Comparison of ENCODE assay signal across 37 cellular contexts in genomic region chr12:120347766-120348165, GRCh38. TPM values are rescaled to one million over a fixed set of nuclear protein-coding genes. Genes with fewer than 3 reads are reported as not detected.
"Had no signal": no experiment of that assay in that cellular context is flagged by ENCODE, and none has a peak within 500 bp of the region (broad histone marks: within the 10 kb centered on the region; RNA-seq: fewer than 3 reads in every experiment).

No MANE protein-coding gene starts in this region.

- ATAC-seq: activated naive CD4-positive, alpha-beta T cell treated with anti-CD3 and anti-CD28 coated beads, Interleukin-2, amount 50 U/mL, for 72 hours; activated naive CD8-positive, alpha-beta T cell treated with anti-CD3 and anti-CD28 coated beads, Interleukin-2, amount 50 U/mL, for 24 hours; activated T-cell treated with anti-CD3 and anti-CD28 coated beads, Interleukin-2, amount 50 U/mL, for 4 hours; activated T-cell treated with anti-CD3 and anti-CD28 coated beads, Interleukin-2, amount 50 U/mL, for 72 hours; activated T-helper 17 cell treated with anti-CD3 and anti-CD28 coated beads, Interleukin-2, amount 50 U/mL, for 72 hours; body of pancreas had no signal

- H3K27ac ChIP-seq: adrenal gland, ascending aorta, body of pancreas, brain microvascular endothelial cell, breast epithelium, cardiac muscle cell had no signal

- H3K9me3 ChIP-seq: adrenal gland, ascending aorta, body of pancreas, breast epithelium had no signal

- H3K4me3 ChIP-seq: adrenal gland, ascending aorta, body of pancreas, breast epithelium, cardiac muscle cell had no signal

- H3K27me3 ChIP-seq: adrenal gland, ascending aorta, body of pancreas, brain microvascular endothelial cell, breast epithelium, cardiac muscle cell had no signal

- H3K36me3 ChIP-seq: adrenal gland, ascending aorta, brain microvascular endothelial cell, breast epithelium had no signal

- DNase-seq: activated effector memory CD4-positive, alpha-beta T cell treated with anti-CD3 and anti-CD28 coated beads, Interleukin-2, amount 50 U/mL, for 16 hours; activated effector memory CD4-positive, alpha-beta T cell treated with Interleukin-2 at 50 U/mL for 16 hours; activated gamma-delta T cell; activated gamma-delta T cell treated with Interleukin-2 at 50 U/mL for 16 hours; activated naive CD4-positive, alpha-beta T cell treated with anti-CD3 and anti-CD28 coated beads for 36 hours; activated naive CD4-positive, alpha-beta T cell treated with anti-CD3 and anti-CD28 coated beads, Interleukin-2, amount 10 ng/mL, durations not matched to agents 7 days and 5 days; activated naive CD4-positive, alpha-beta T cell treated with anti-CD3 and anti-CD28 coated beads, Interleukin-2, amount 50 U/mL, for 16 hours; activated naive CD4-positive, alpha-beta T cell treated with Interleukin-2 at 50 U/mL for 16 hours; activated naive CD8-positive, alpha-beta T cell treated with anti-CD3 and anti-CD28 coated beads for 36 hours; activated naive CD8-positive, alpha-beta T cell treated with anti-CD3 and anti-CD28 coated beads, Interleukin-2, amount 10 ng/mL, durations not matched to agents 7 days and 5 days; activated naive CD8-positive, alpha-beta T cell treated with anti-CD3 and anti-CD28 coated beads, Interleukin-2, amount 50 U/mL, for 24 hours; activated T-cell treated with anti-CD3 and anti-CD28 coated beads, Interleukin-2, amount 50 U/mL, for 1 hour; activated T-cell treated with anti-CD3 and anti-CD28 coated beads, Interleukin-2, amount 50 U/mL, for 24 hours; activated T-cell treated with anti-CD3 and anti-CD28 coated beads, Interleukin-2, amount 50 U/mL, for 4 hours; activated T-cell treated with anti-CD3 and anti-CD28 coated beads, Interleukin-2, amount 50 U/mL, for 48 hours; activated T-cell treated with anti-CD3 and anti-CD28 coated beads, Interleukin-2, amount 50 U/mL, for 72 hours; adrenal gland; amniotic stem cell; amygdala; anterior cingulate cortex; aorta; brain microvascular endothelial cell; caudate nucleus; central memory CD4-positive, alpha-beta T cell; cerebellar nuclear complex had no signal

- H3K4me1 ChIP-seq: breast epithelium had no signal

- FAIRE-seq: astrocyte, bronchial epithelial cell had no signal

RNA-seq across cellular contexts. Expression of gene PLA2G1B, which starts 20.2 kb away (rescaled TPM):
- total RNA-seq: activated naive CD4-positive, alpha-beta T cell treated with anti-CD3 and anti-CD28 coated beads for 36 hours; activated naive CD4-positive, alpha-beta T cell treated with anti-CD3 and anti-CD28 coated beads, Interleukin-2, amount 50 U/mL, for 72 hours; activated naive CD8-positive, alpha-beta T cell treated with anti-CD3 and anti-CD28 coated beads for 36 hours; activated naive CD8-positive, alpha-beta T cell treated with anti-CD3 and anti-CD28 coated beads, Interleukin-2, amount 10 ng/mL, durations not matched to agents 7 days and 5 days; activated T-cell treated with anti-CD3 and anti-CD28 coated beads, Interleukin-2, amount 50 U/mL, for 72 hours; activated T-helper 1 cell treated with anti-CD3 and anti-CD28 coated beads, Interleukin-12 subunit alpha, Interleukin-12 subunit beta, Interleukin-2, Interleukin-4 antibody, amounts not matched to agents 30 ng/mL and 10 ng/mL and 1 ng/mL, durations not matched to agents 14 hours and 24 hours and 36 hours; activated T-helper 17 cell treated with anti-CD3 and anti-CD28 coated beads, Interleukin-2, amount 50 U/mL, for 72 hours; activated T-helper 2 cell treated with anti-CD3 and anti-CD28 coated beads, Interferon-gamma antibody, Interleukin-2, Interleukin-4, amounts not matched to agents 10 μg/mL and 5 μg/mL and 100 μg/mL, durations not matched to agents 14 hours and 24 hours and 36 hours; ascending aorta; astrocyte; breast epithelium; bronchial epithelial cell; cardiac muscle cell; cardiac septum had no signal
- polyA plus RNA-seq: cardiac muscle cell had no signal

RNA-seq across cellular contexts. Expression of gene MSI1, which starts 21.2 kb away (rescaled TPM):
- total RNA-seq: activated naive CD8-positive, alpha-beta T cell treated with anti-CD3 and anti-CD28 coated beads, Interleukin-2, amount 10 ng/mL, durations not matched to agents 7 days and 5 days; activated T-helper 1 cell treated with anti-CD3 and anti-CD28 coated beads, Interleukin-12 subunit alpha, Interleukin-12 subunit beta, Interleukin-2, Interleukin-4 antibody, amounts not matched to agents 30 ng/mL and 10 ng/mL and 1 ng/mL, durations not matched to agents 14 hours and 24 hours and 36 hours; bronchial epithelial cell had no signal

RNA-seq across cellular contexts. Expression of gene SIRT4, which starts 45.6 kb away (rescaled TPM):
- total RNA-seq: ascending aorta had no signal

RNA-seq across cellular contexts. Expression of gene RNU4-1, which starts 54.7 kb away (rescaled TPM):
- total RNA-seq: ascending aorta, cardiac muscle cell had no signal
- polyA plus RNA-seq: adipose tissue, adrenal gland, aorta, cardiac muscle cell had no signal

RNA-seq across cellular contexts. Expression of gene RNU4-2, which starts 56.1 kb away (rescaled TPM):
- total RNA-seq: ascending aorta, cardiac muscle cell had no signal
- polyA plus RNA-seq: adipose tissue, adrenal gland, aorta, cardiac muscle cell had no signal
